12 cellular contexts compared by ENCODE assay signal in the genomic region with DNA sequence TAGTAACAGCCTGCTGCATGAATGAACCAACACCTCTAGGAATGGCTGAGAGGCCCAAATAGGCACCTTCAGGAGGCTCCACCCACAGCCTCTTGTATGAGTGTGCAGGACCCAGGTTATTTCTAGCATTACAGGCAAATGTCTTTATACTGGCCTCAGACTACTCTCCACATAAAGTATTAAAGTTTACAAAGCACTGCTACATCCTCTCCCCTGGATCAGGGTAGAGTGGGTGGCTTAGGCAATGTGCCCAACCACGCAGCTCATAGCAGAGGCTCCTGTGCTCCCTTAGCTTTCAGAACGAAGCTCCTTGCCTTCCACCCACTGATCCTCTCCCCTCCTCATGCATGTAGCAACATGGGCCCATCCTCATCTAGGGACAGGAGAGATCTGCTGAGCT. TPM values are rescaled to one million over a fixed set of nuclear protein-coding genes. Genes with fewer than 3 reads are reported as not detected.
A peak's percentile ranks its signal among the peaks of the same experiment; 100 is the strongest.
DNase-seq lines count a peak whose midpoint lies in the region; ATAC-seq and TF ChIP-seq lines count a peak whose summit lies in the region.
"Had no signal": no experiment of that assay in that cellular context is flagged by ENCODE, and none has a peak within 500 bp of the region (broad histone marks: within the 10 kb centered on the region; RNA-seq: fewer than 3 reads in every experiment).

No MANE protein-coding gene starts in this region.

- peak overlapping the region; percentile 57 for H3K27ac Mint-ChIP-seq in T-helper 1 cell treated with Interleukin-12 subunit alpha and Interleukin-12 subunit beta and Interleukin-4 antibody, amounts not matched to agents 30 μg/mL and 1 μg/mL, for 36 hours

- TF ChIP-seq CTCF in esophagus muscularis mucosa (IDR thresholded peaks at IDR 0.05) = no peak

- no peak overlapping the region for H3K4me3 ChIP-seq in esophagus muscularis mucosa
- H3K4me3 ChIP-seq: transverse colon had no signal

- DNase-seq in T-helper 1 cell (no peak), NCI-H774 (lab: John Stamatoyannopoulos, UW) (peak; percentile 11), esophagus muscularis mucosa (ENCODE audit: extremely low spot score) (no peak), putamen (ENCODE audit: low spot score) (peak; percentile 34), glomerular visceral epithelial cell (ENCODE audit: extremely low spot score) (no peak), OCI-M2 (lab: John Stamatoyannopoulos, UW; ENCODE audit: unreplicated experiment) (no peak)
- DNase-seq: NCI-H2081, PC-3, transverse colon had no signal

- peaks cover 30% of the 10 kb centered on the region for H3K36me3 Mint-ChIP-seq in T-helper 1 cell treated with Interleukin-12 subunit alpha and Interleukin-12 subunit beta and Interleukin-4 antibody, amounts not matched to agents 30 μg/mL and 1 μg/mL, for 36 hours (ENCODE audit: low read depth)

- H3K27ac ChIP-seq in esophagus muscularis mucosa (replicated peaks in 1 of 4) = peak overlapping the region; percentile 86 to 92 (median 90)
- H3K27ac ChIP-seq: KMS-11 had no signal

- no peak for ATAC-seq in GM21619 (IDR thresholded peaks at IDR 0.05; ENCODE audit: unreplicated experiment)
- ATAC-seq: PC-3 had no signal

- H3K27me3 Mint-ChIP-seq in T-helper 1 cell treated with Interleukin-12 subunit alpha and Interleukin-12 subunit beta and Interleukin-4 antibody, amounts not matched to agents 30 μg/mL and 1 μg/mL, for 36 hours (ENCODE audit: low read depth) = no peaks in the 10 kb centered on the region

- TF ChIP-seq POLR2A in esophagus muscularis mucosa (IDR thresholded peaks at IDR 0.05; ENCODE audit: low read depth) = no peak

- peaks cover 56 to 75% (median 66%) of the 10 kb centered on the region in 4 donors for H3K4me1 ChIP-seq in esophagus muscularis mucosa

- H3K4me3 Mint-ChIP-seq in T-helper 1 cell treated with Interleukin-12 subunit alpha and Interleukin-12 subunit beta and Interleukin-4 antibody, amounts not matched to agents 30 μg/mL and 1 μg/mL, for 36 hours = no peak overlapping the region

- H3K4me1 Mint-ChIP-seq in T-helper 1 cell treated with Interleukin-12 subunit alpha and Interleukin-12 subunit beta and Interleukin-4 antibody, amounts not matched to agents 30 μg/mL and 1 μg/mL, for 36 hours (ENCODE audit: low read depth) = peaks cover 37% of the 10 kb centered on the region

- H3K9me3 Mint-ChIP-seq in T-helper 1 cell treated with Interleukin-12 subunit alpha and Interleukin-12 subunit beta and Interleukin-4 antibody, amounts not matched to agents 30 μg/mL and 1 μg/mL, for 36 hours = no peaks in the 10 kb centered on the region

- H3K9me3 ChIP-seq in esophagus muscularis mucosa = no peaks in the 10 kb centered on the region
- H3K9me3 ChIP-seq: transverse colon had no signal

- no peaks in the 10 kb centered on the region for H3K27me3 ChIP-seq in esophagus muscularis mucosa
- H3K27me3 ChIP-seq: transverse colon had no signal

- intact Hi-C loops in esophagus muscularis mucosa (cut with DNase I) = no loop called here

- H3K36me3 ChIP-seq in esophagus muscularis mucosa = peaks cover 34 to 74% (median 66%) of the 10 kb centered on the region in 4 donors

- TF ChIP-seq EP300 in esophagus muscularis mucosa (IDR thresholded peaks at IDR 0.05) = no peak

- WGBS in esophagus muscularis mucosa = 45% methylated on average over 2 of the region's 2 CpGs

RNA-seq across cellular contexts. Expression of a gene that starts 16.3 kb away (rescaled TPM):
- 100 to 1,000 TPM; 131 to 208 (median 179) TPM for total RNA-seq in esophagus muscularis mucosa

RNA-seq across cellular contexts. Expression of a gene that starts 16.5 kb away (rescaled TPM):
- 10 to 100 TPM; 21.2 to 27.0 (median 24.3) TPM for total RNA-seq in esophagus muscularis mucosa

RNA-seq across cellular contexts. Expression of a gene that starts 37.3 kb away (rescaled TPM):
- total RNA-seq in esophagus muscularis mucosa = 10 to 100 TPM; 28.9 to 41.9 (median 37.8) TPM

RNA-seq across cellular contexts. Expression of a gene that starts 37.5 kb away (rescaled TPM):
- total RNA-seq in esophagus muscularis mucosa = 10 to 100 TPM in 2 of 4 donors, 1 to 10 TPM in 2; 8.0 to 12.0 (median 9.6) TPM

Comparison
In these comparisons a context has a peak if more than half of its experiments do, and no peak if none do; other contexts are left out.
1. DNase-seq: peak in NCI-H774 (single experiment) and putamen (single experiment); none in T-helper 1 cell (0 of 5), esophagus muscularis mucosa (single experiment), glomerular visceral epithelial cell (single experiment) and OCI-M2 (single experiment).